Comparison of ENCODE assay signal across 19 cellular contexts in the genomic region with DNA sequence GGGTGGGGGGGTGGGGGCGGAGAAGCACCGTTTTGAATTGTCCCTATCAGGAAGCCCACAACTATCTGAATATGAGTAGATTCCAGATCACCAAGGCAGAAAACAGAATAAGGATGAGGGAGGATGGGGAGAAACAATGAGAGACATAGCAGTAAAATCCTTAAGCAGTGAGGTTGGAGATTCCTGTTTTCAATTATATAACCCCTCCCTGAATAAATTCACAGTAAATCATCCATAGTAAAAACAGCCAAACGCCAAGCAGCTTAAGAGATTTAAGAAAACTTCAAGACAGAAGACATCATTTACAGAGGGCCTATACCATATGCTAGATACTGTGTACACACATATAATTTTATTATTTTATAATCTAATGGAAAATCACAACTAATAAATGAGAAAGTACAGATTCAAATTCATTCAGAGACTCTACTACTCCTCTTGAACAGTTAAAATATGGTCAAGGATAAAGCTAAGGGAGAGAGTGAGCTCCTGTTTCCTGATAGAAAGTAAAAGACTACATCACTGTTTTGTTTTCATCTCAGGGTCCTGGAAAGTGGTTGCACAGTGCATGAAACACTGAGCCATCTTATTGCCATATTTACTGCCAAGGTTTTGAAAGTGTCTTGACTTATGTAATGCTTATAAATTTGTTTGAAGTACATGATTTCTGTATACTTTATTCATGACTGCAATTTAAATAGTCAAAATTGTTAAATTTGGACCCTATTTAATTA.
DNase-seq lines count a peak whose midpoint lies in the region; ATAC-seq and TF ChIP-seq lines count a peak whose summit lies in the region.
"Had no signal": no experiment of that assay in that cellular context is flagged by ENCODE, and none has a peak within 500 bp of the region (broad histone marks: within the 10 kb centered on the region; RNA-seq: fewer than 3 reads in every experiment).

No MANE protein-coding gene starts in this region.

- H3K36me3 ChIP-seq in CD8-positive, alpha-beta memory T cell (ENCODE audit: insufficient read depth, low read length) = no peaks in the 10 kb centered on the region
- H3K36me3 ChIP-seq in thyroid gland (no peaks in the 10 kb centered on the region), lower lobe of right lung (no peaks in the 10 kb centered on the region)
- H3K36me3 ChIP-seq: gastroesophageal sphincter had no signal

- DNase-seq in CD8-positive, alpha-beta memory T cell = no peak
- DNase-seq in HFFc6 = no peak
- DNase-seq in activated CD8-positive, alpha-beta T cell treated with anti-CD3 and anti-CD28 coated beads, Interleukin-2, amount 10 ng/mL, durations not matched to agents 7 days and 5 days = no peak
- no peak for DNase-seq in mesothelial cell of epicardium (ENCODE audit: low spot score in 2 of 2, unreplicated experiment in 2 of 2)
- no peak for DNase-seq in thyroid gland
- DNase-seq in activated CD8-positive, alpha-beta memory T cell treated with anti-CD3 and anti-CD28 coated beads, Interleukin-2, amount 50 U/mL, for 48 hours = no peak
- no peak for DNase-seq in lower lobe of right lung
- no peak for DNase-seq in omental fat pad (ENCODE audit: low spot score)
- DNase-seq: activated naive CD4-positive, alpha-beta T cell; AML-193; cortex of kidney; NCI-H1436; stimulated activated CD4-positive, alpha-beta T cell treated with anti-CD3 and anti-CD28 coated beads, Interleukin-4, amount 100 ng/mL, for 24 hours; T-helper 2 cell had no signal

- POLR2A ChIA-PET in CD8-positive, alpha-beta memory T cell (lab: Charles Lee) = interaction anchor here (0.7 to 1.2 kb wide), 2 partner anchors 137 to 142 kb away, joined by 3 read pairs; a partner anchor contains a TSS
- POLR2A ChIA-PET in activated CD8-positive, alpha-beta T cell treated with anti-CD3 and anti-CD28 coated beads, Interleukin-2, amount 10 ng/mL, durations not matched to agents 7 days and 5 days (lab: Charles Lee) = interaction anchor here (1.2 kb wide), 1 partner anchor 304 kb away, joined by 3 read pairs; no protein-coding TSS in a partner anchor

- peak overlapping the region in 6 of 8 donors; percentile 20 to 76 (median 58) for H3K27ac Mint-ChIP-seq in CD8-positive, alpha-beta memory T cell
- H3K27ac Mint-ChIP-seq in HFFc6 (peak overlapping the region; percentile 45; the same call in 1 of the 2 replicates), mesothelial cell of epicardium (peak overlapping the region; percentile 48)
- no peak overlapping the region for H3K27ac Mint-ChIP-seq in activated CD8-positive, alpha-beta T cell treated with anti-CD3 and anti-CD28 coated beads, Interleukin-2, amount 10 ng/mL, durations not matched to agents 7 days and 5 days

- CTCF ChIA-PET in CD8-positive, alpha-beta memory T cell (lab: Charles Lee) = interaction anchor here (0.6 kb wide), 1 partner anchor 138 kb away, joined by 3 read pairs; no protein-coding TSS in a partner anchor
- CTCF ChIA-PET in activated CD8-positive, alpha-beta T cell treated with anti-CD3 and anti-CD28 coated beads, Interleukin-2, amount 10 ng/mL, durations not matched to agents 7 days and 5 days (lab: Charles Lee) = interaction anchor here (0.9 to 1.2 kb wide), 3 partner anchors 11 to 97 kb away, joined by 3 read pairs; no protein-coding TSS in a partner anchor

- H3K4me1 Mint-ChIP-seq in CD8-positive, alpha-beta memory T cell = peaks cover 21 to 34% (median 29%) of the 10 kb centered on the region in 3 donors
- no peaks in the 10 kb centered on the region; the same call in none of the 2 replicates for H3K4me1 Mint-ChIP-seq in HFFc6 (ENCODE audit: low read depth)
- peaks cover 23% of the 10 kb centered on the region for H3K4me1 Mint-ChIP-seq in activated CD8-positive, alpha-beta T cell treated with anti-CD3 and anti-CD28 coated beads, Interleukin-2, amount 10 ng/mL, durations not matched to agents 7 days and 5 days (ENCODE audit: low read depth)
- H3K4me1 Mint-ChIP-seq in mesothelial cell of epicardium = peaks cover 10% of the 10 kb centered on the region

- ATAC-seq in activated CD8-positive, alpha-beta T cell treated with anti-CD3 and anti-CD28 coated beads, Interleukin-2, amount 10 ng/mL, durations not matched to agents 7 days and 5 days = peak; percentile 25
- ATAC-seq in lower lobe of right lung (no peak), omental fat pad (ENCODE audit: low FRiP score) (no peak)
- ATAC-seq: gastroesophageal sphincter, left lobe of liver, WTC11 had no signal

- H3K4me1 ChIP-seq in CD8-positive, alpha-beta memory T cell (ENCODE audit: insufficient read depth, low read length) = peaks cover 36% of the 10 kb centered on the region
- H3K4me1 ChIP-seq in thyroid gland = peaks cover 22 to 23% of the 10 kb centered on the region in 2 donors
- peaks cover 20% of the 10 kb centered on the region for H3K4me1 ChIP-seq in lower lobe of right lung
- H3K4me1 ChIP-seq: HAP-1, parathyroid adenoma had no signal

- H3K27me3 Mint-ChIP-seq in CD8-positive, alpha-beta memory T cell = no peaks in the 10 kb centered on the region
- H3K27me3 Mint-ChIP-seq in HFFc6 (ENCODE audit: insufficient read depth) = no peaks in the 10 kb centered on the region
- no peaks in the 10 kb centered on the region for H3K27me3 Mint-ChIP-seq in activated CD8-positive, alpha-beta T cell treated with anti-CD3 and anti-CD28 coated beads, Interleukin-2, amount 10 ng/mL, durations not matched to agents 7 days and 5 days (ENCODE audit: low read depth)
- no peaks in the 10 kb centered on the region for H3K27me3 Mint-ChIP-seq in mesothelial cell of epicardium (ENCODE audit: low read depth)

- H3K27me3 ChIP-seq in CD8-positive, alpha-beta memory T cell (ENCODE audit: insufficient read depth, low read length, poor library complexity, severe bottlenecking) = no peaks in the 10 kb centered on the region
- H3K27me3 ChIP-seq in thyroid gland (no peaks in the 10 kb centered on the region), lower lobe of right lung (ENCODE audit: low read depth) (no peaks in the 10 kb centered on the region)
- H3K27me3 ChIP-seq: gastroesophageal sphincter had no signal

- no peak for TF ChIP-seq CTCF in HFFc6 (IDR thresholded peaks at IDR 0.05)
- no peak for TF ChIP-seq CTCF in mesothelial cell of epicardium (IDR thresholded peaks at IDR 0.05; ENCODE audit: unreplicated experiment)
- no peak for TF ChIP-seq CTCF in thyroid gland (IDR thresholded peaks at IDR 0.05)
- no peak for TF ChIP-seq CTCF in lower lobe of right lung (IDR thresholded peaks at IDR 0.05)
- no peak for TF ChIP-seq CTCF in omental fat pad (IDR thresholded peaks at IDR 0.05)

- no peak overlapping the region for H3K27ac ChIP-seq in CD8-positive, alpha-beta memory T cell (ENCODE audit: low read depth, low read length)
- H3K27ac ChIP-seq in thyroid gland = no peak overlapping the region
- no peak overlapping the region for H3K27ac ChIP-seq in lower lobe of right lung
- H3K27ac ChIP-seq: gastroesophageal sphincter, parathyroid adenoma had no signal

- peaks cover 0 to 20% (median 2%) of the 10 kb centered on the region in 3 donors for H3K36me3 Mint-ChIP-seq in CD8-positive, alpha-beta memory T cell
- H3K36me3 Mint-ChIP-seq in HFFc6 (ENCODE audit: low read depth) (peaks cover 4% of the 10 kb centered on the region; the same call in 1 of the 2 replicates), mesothelial cell of epicardium (peaks cover 2% of the 10 kb centered on the region)
- peaks cover 29% of the 10 kb centered on the region for H3K36me3 Mint-ChIP-seq in activated CD8-positive, alpha-beta T cell treated with anti-CD3 and anti-CD28 coated beads, Interleukin-2, amount 10 ng/mL, durations not matched to agents 7 days and 5 days (ENCODE audit: low read depth)
- H3K36me3 Mint-ChIP-seq: WTC11 had no signal

- no peaks in the 10 kb centered on the region for H3K9me3 Mint-ChIP-seq in CD8-positive, alpha-beta memory T cell
- H3K9me3 Mint-ChIP-seq in HFFc6 = no peaks in the 10 kb centered on the region
- H3K9me3 Mint-ChIP-seq in activated CD8-positive, alpha-beta T cell treated with anti-CD3 and anti-CD28 coated beads, Interleukin-2, amount 10 ng/mL, durations not matched to agents 7 days and 5 days (ENCODE audit: insufficient read depth) = no peaks in the 10 kb centered on the region
- no peaks in the 10 kb centered on the region for H3K9me3 Mint-ChIP-seq in mesothelial cell of epicardium
- H3K9me3 Mint-ChIP-seq: WTC11 had no signal

- no peak overlapping the region for H3K4me3 ChIP-seq in CD8-positive, alpha-beta memory T cell (ENCODE audit: low read length)
- H3K4me3 ChIP-seq in thyroid gland (replicated peaks in 1 of 3) (no peak overlapping the region), lower lobe of right lung (no peak overlapping the region)
- H3K4me3 ChIP-seq: gastroesophageal sphincter, HAP-1 had no signal

- WGBS in thyroid gland, 2 donors = 56 to 61% methylated on average over 3 of the region's 3 CpGs

- no peak overlapping the region for H3K4me3 Mint-ChIP-seq in CD8-positive, alpha-beta memory T cell
- H3K4me3 Mint-ChIP-seq in HFFc6 = no peak overlapping the region
- no peak overlapping the region for H3K4me3 Mint-ChIP-seq in activated CD8-positive, alpha-beta T cell treated with anti-CD3 and anti-CD28 coated beads, Interleukin-2, amount 10 ng/mL, durations not matched to agents 7 days and 5 days
- no peak overlapping the region for H3K4me3 Mint-ChIP-seq in mesothelial cell of epicardium
- H3K4me3 Mint-ChIP-seq: WTC11 had no signal

- TF ChIP-seq POLR2A in thyroid gland (IDR thresholded peaks at IDR 0.05) = no peak

- H3K9me3 ChIP-seq in CD8-positive, alpha-beta memory T cell (ENCODE audit: low read length) = no peaks in the 10 kb centered on the region
- no peaks in the 10 kb centered on the region for H3K9me3 ChIP-seq in thyroid gland
- no peaks in the 10 kb centered on the region for H3K9me3 ChIP-seq in lower lobe of right lung
- H3K9me3 ChIP-seq: gastroesophageal sphincter, HAP-1 had no signal

- intact Hi-C loops in thyroid gland (cut with DNase I) = loop anchor here (10.0 kb wide), 2 partner anchors 139 to 299 kb away; a partner anchor contains a TSS
- intact Hi-C loops in lower lobe of right lung (cut with DNase I) = loop anchor here (10.0 kb wide), 1 partner anchor 139 kb away; a partner anchor contains a TSS
